Comparison of ENCODE assay signal across 12 cellular contexts in genomic region chr4:173527103-173527876, GRCh38. TPM values are rescaled to one million over a fixed set of nuclear protein-coding genes. Genes with fewer than 3 reads are reported as not detected.
DNase-seq lines count a peak whose midpoint lies in the region; ATAC-seq and TF ChIP-seq lines count a peak whose summit lies in the region.
"Had no signal": no experiment of that assay in that cellular context is flagged by ENCODE, and none has a peak within 500 bp of the region (broad histone marks: within the 10 kb centered on the region; RNA-seq: fewer than 3 reads in every experiment).

No MANE protein-coding gene starts in this region.

- H3K4me1 Mint-ChIP-seq in HFFc6 (ENCODE audit: low read depth): peaks cover 13% of the 10 kb centered on the region

- H3K18ac ChIP-seq in neuronal stem cell (ENCODE audit: low read length): no peak overlapping the region

- H3K4me3 ChIP-seq in AG10803 (ENCODE audit: low read length) (peak overlapping the region; percentile 71), fibroblast of pulmonary artery (replicated peaks; ENCODE audit: low read depth, low read length) (peak overlapping the region; percentile 89), neuronal stem cell (ENCODE audit: low read length in 2 of 2) (no peak overlapping the region)

- H4K8ac ChIP-seq in neuronal stem cell (ENCODE audit: low read depth, low read length): no peak overlapping the region

- DNase-seq in AG10803 (ENCODE audit: low read depth) (peak; percentile 41), HFFc6 (no peak), fibroblast of pulmonary artery (ENCODE audit: low read depth) (peak; percentile 74), neuronal stem cell (ENCODE audit: low spot score) (no peak), T-helper 9 cell (no peak), HK-2 (ENCODE audit: unreplicated experiment) (no peak)
- DNase-seq: activated B cell treated with CpG ODN at 0.5 μM for 24 hours, DMS79 treated with DMSO at 0.1 percent for 48 hours, Karpas-422, nucleus accumbens had no signal

- no peak overlapping the region for H3K27ac ChIP-seq in neuronal stem cell (replicated peaks; ENCODE audit: low read length)

- H3K79me1 ChIP-seq in neuronal stem cell (ENCODE audit: low read depth, low read length): no peaks in the 10 kb centered on the region

- H2BK5ac ChIP-seq in neuronal stem cell (ENCODE audit: low read length): no peak overlapping the region

- peaks cover 12% of the 10 kb centered on the region for H3K9me3 Mint-ChIP-seq in HFFc6

- no peak overlapping the region for H3K14ac ChIP-seq in neuronal stem cell (ENCODE audit: low read length)

- no peak overlapping the region for H3K9ac ChIP-seq in neuronal stem cell (ENCODE audit: low read depth, low read length, poor library complexity)

- H4K91ac ChIP-seq in neuronal stem cell (ENCODE audit: low read depth, low read length, poor library complexity): no peak overlapping the region

- no peak overlapping the region for H2BK12ac ChIP-seq in neuronal stem cell (ENCODE audit: low read length)

- no peaks in the 10 kb centered on the region for H3K36me3 ChIP-seq in neuronal stem cell (replicated peaks in 1 of 2; ENCODE audit: control insufficient read depth in 2 of 2, insufficient read depth in 2 of 2, low read length in 2 of 2)

- peak overlapping the region; percentile 84; the same call in 1 of the 2 replicates for H3K4me3 Mint-ChIP-seq in HFFc6
- H3K4me3 Mint-ChIP-seq: activated B cell treated with CpG ODN at 0.5 μM for 24 hours had no signal

- TF ChIP-seq CTCF in AG10803 (conservative IDR thresholded peaks at IDR 0.05; ENCODE audit: low read length): no peak
- no peak for TF ChIP-seq CTCF in HFFc6 (IDR thresholded peaks at IDR 0.05)
- no peak for TF ChIP-seq CTCF in fibroblast of pulmonary artery (IDR thresholded peaks at IDR 0.05; ENCODE audit: low read length, missing control alignments)

- peaks cover 76 to 97% (median 96%) of the 10 kb centered on the region in 3 experiments for H3K27me3 ChIP-seq in neuronal stem cell (ENCODE audit: control insufficient read depth in 3 of 3, insufficient read depth in 3 of 3, low read depth in 1 of 3, low read length in 3 of 3)

- peak overlapping the region; percentile 40; the same call in 1 of the 2 replicates for H3K27ac Mint-ChIP-seq in HFFc6

- WGBS in neuronal stem cell (ENCODE audit: extremely low coverage in 2 of 2, insufficient read length in 2 of 2, insufficient replicate concordance in 1 of 2), 2 donors: no CpG with 5 or more reads among the region's 42 CpGs

- ATAC-seq in HG03432 (IDR thresholded peaks at IDR 0.05; ENCODE audit: unreplicated experiment): no peak
- no peak for ATAC-seq in GM19452 (IDR thresholded peaks at IDR 0.05; ENCODE audit: unreplicated experiment)

- H3K27me3 Mint-ChIP-seq in HFFc6 (ENCODE audit: insufficient read depth): peaks cover 16% of the 10 kb centered on the region

- peaks cover 0 to 1% of the 10 kb centered on the region in 2 donors for H3K9me3 ChIP-seq in neuronal stem cell (replicated peaks in 1 of 2; ENCODE audit: control insufficient read depth in 2 of 2, insufficient read depth in 1 of 2, low read depth in 1 of 2, low read length in 2 of 2)

- H2BK15ac ChIP-seq in neuronal stem cell (ENCODE audit: low read length): no peak overlapping the region

- peaks cover 27% of the 10 kb centered on the region; the same call in 1 of the 2 replicates for H3K36me3 Mint-ChIP-seq in HFFc6 (ENCODE audit: low read depth)

- no peak overlapping the region for H3K23ac ChIP-seq in neuronal stem cell (ENCODE audit: low read depth, low read length, poor library complexity)

- H3K4ac ChIP-seq in neuronal stem cell (ENCODE audit: low read length): no peak overlapping the region

- peak overlapping the region; percentile 59 for H2AFZ ChIP-seq in neuronal stem cell (ENCODE audit: low read length)

- H3K4me2 ChIP-seq in neuronal stem cell (ENCODE audit: insufficient read depth, low read length, poor library complexity, severe bottlenecking): no peak overlapping the region

- H2AK5ac ChIP-seq in neuronal stem cell (ENCODE audit: low read depth, low read length): no peak overlapping the region

- H2BK120ac ChIP-seq in neuronal stem cell (ENCODE audit: low read depth, low read length): no peak overlapping the region

- peaks cover 0 to 6% of the 10 kb centered on the region in 2 donors for H3K4me1 ChIP-seq in neuronal stem cell (ENCODE audit: control insufficient read depth in 2 of 2, insufficient read depth in 1 of 2, low read depth in 1 of 2, low read length in 2 of 2)

RNA-seq across cellular contexts. Expression of gene HAND2, which starts 2.7 kb away (rescaled TPM):
- total RNA-seq in HFFc6 (2021; fragmentation: NEBNext Ultra II Directional; extraction: Animal tissue kit (Norgen Biotek cat#: 25700)): 1 to 10 TPM in 2 of 6 experiments, under 1 TPM in 4; 0.35 to 3.7 (median 0.51) TPM
- 0.06 TPM for polyA plus RNA-seq in neuronal stem cell (2013, experiment 1 of 2)
- 0.12 TPM for polyA plus RNA-seq in neuronal stem cell (2013, experiment 2 of 2)
- total RNA-seq: activated B cell treated with CpG ODN at 0.5 μM for 24 hours had no signal

Comparison
In these comparisons a context has a peak if more than half of its experiments do, and no peak if none do; other contexts are left out.
1. DNase-seq: peak in AG10803 (single experiment) and fibroblast of pulmonary artery (single experiment); none in HFFc6 (single experiment), neuronal stem cell (single experiment), T-helper 9 cell (single experiment) and HK-2 (single experiment).
2. H3K4me3 ChIP-seq: peak in AG10803 (single experiment) and fibroblast of pulmonary artery (single experiment); none in neuronal stem cell (0 of 2).